27 cellular contexts compared by ENCODE assay signal in genomic region chr6:149951626-149952025, GRCh38. TPM values are rescaled to one million over a fixed set of nuclear protein-coding genes. Genes with fewer than 3 reads are reported as not detected.
A peak's percentile ranks its signal among the peaks of the same experiment; 100 is the strongest.
DNase-seq lines count a peak whose midpoint lies in the region; ATAC-seq and TF ChIP-seq lines count a peak whose summit lies in the region.
"Had no signal": no experiment of that assay in that cellular context is flagged by ENCODE, and none has a peak within 500 bp of the region (broad histone marks: within the 10 kb centered on the region; RNA-seq: fewer than 3 reads in every experiment).

No MANE protein-coding gene starts in this region.

- no peaks in the 10 kb centered on the region for H3K9me3 ChIP-seq in mucosa of descending colon
- H3K9me3 ChIP-seq: A549, Caco-2 had no signal

- no peak for ATAC-seq in mucosa of descending colon
- ATAC-seq: A549; CD8-positive, alpha-beta T cell; GM12878 had no signal

- TF ChIP-seq CTCF in coronary artery (IDR thresholded peaks at IDR 0.05), result no peak
- no peak for TF ChIP-seq CTCF in mucosa of descending colon (IDR thresholded peaks at IDR 0.05)

- no peaks in the 10 kb centered on the region for H3K36me3 ChIP-seq in mucosa of descending colon (ENCODE audit: low read depth)
- H3K36me3 ChIP-seq: BLaER1 treated with 17β-estradiol and CSF1 and Interleukin-3, amounts not matched to agents 10 nM and 100 nM had no signal

- in situ Hi-C loops in KBM-7 (cut with MboI; ENCODE audit: low pct_unique_long_range_greater_than_20kb, low sequenced_read_pairs), result no loop called here

- peak; percentile 38 for DNase-seq in activated CD8-positive, alpha-beta memory T cell treated with anti-CD3 and anti-CD28 coated beads for 24 hours
- DNase-seq in activated CD8-positive, alpha-beta memory T cell treated with anti-CD3 and anti-CD28 coated beads, Interleukin-2, amount 50 U/mL, for 48 hours, result no peak
- DNase-seq in D341Med (ENCODE audit: low spot score) (peak; percentile 12), coronary artery (ENCODE audit: low spot score) (peak; percentile 63), mesenteric fat pad (ENCODE audit: low spot score) (peak; percentile 57), KBM-7 (no peak), mucosa of descending colon (no peak)
- DNase-seq in activated CD4-positive, CD25-positive, alpha-beta regulatory T cell treated with anti-CD3 and anti-CD28 coated beads, Interleukin-2, amount 50 U/mL, for 72 hours, result no peak
- DNase-seq: AML-193; Caco-2; Calu3; CD4-positive, alpha-beta T cell; CD8-positive, alpha-beta T cell; DMS 273 treated with DMSO at 0.1 percent for 48 hours; DMS153; DMS53; DMS79; DND-41; EL; GDM1 had no signal

- intact Hi-C loops in mucosa of descending colon (cut with DNase I, micrococcal nuclease), result no loop called here

- no peaks in the 10 kb centered on the region for H3K4me1 ChIP-seq in mucosa of descending colon (ENCODE audit: low read depth)

- no peak overlapping the region for H3K27ac ChIP-seq in coronary artery
- H3K27ac ChIP-seq: 22Rv1; A549; BLaER1 treated with 17β-estradiol and CSF1 and Interleukin-3, amounts not matched to agents 10 nM and 100 nM; C4-2B had no signal

- H3K4me3 ChIP-seq in coronary artery (no peak overlapping the region), mucosa of descending colon (no peak overlapping the region)
- H3K4me3 ChIP-seq: A549; BLaER1 treated with 17β-estradiol and CSF1 and Interleukin-3, amounts not matched to agents 10 nM and 100 nM; GM12878 had no signal

RNA-seq across cellular contexts. Expression of gene ULBP2, which starts 9.8 kb away (rescaled TPM):
- total RNA-seq in mesenteric fat pad, result 0.96 TPM
- under 1 TPM in 1 of 3 donors, not detected in 2; 0.43 TPM for total RNA-seq in mucosa of descending colon
- total RNA-seq: B cell had no signal

RNA-seq across cellular contexts. Expression of gene ULBP1, which starts 12.1 kb away (rescaled TPM):
- total RNA-seq in mesenteric fat pad, result 0.19 TPM
- total RNA-seq in mucosa of descending colon, result not detected
- total RNA-seq: G401, GM12878 had no signal

RNA-seq across cellular contexts. Expression of gene RAET1G, which starts 28.7 kb away (rescaled TPM):
- total RNA-seq in mesenteric fat pad (0.51 TPM), mucosa of descending colon (under 1 TPM in 1 of 3 donors, not detected in 2; 0.41 TPM)
- total RNA-seq: B cell; Caco-2; CD4-positive, alpha-beta T cell; CD8-positive, alpha-beta T cell; G401; GM12878 had no signal

RNA-seq across cellular contexts. Expression of gene RAET1E, which starts 53.7 kb away (rescaled TPM):
- total RNA-seq in mesenteric fat pad, result 0.29 TPM
- total RNA-seq in mucosa of descending colon, result under 1 TPM in 2 of 3 donors, not detected in 1; 0.16 to 0.58 TPM
- total RNA-seq: B cell; Caco-2; Calu3; CD4-positive, alpha-beta T cell; CD8-positive, alpha-beta T cell; G401; GM12878 had no signal

Comparison
In these comparisons a context has a peak if more than half of its experiments do, and no peak if none do; other contexts are left out.
1. DNase-seq: peak in activated CD8-positive, alpha-beta memory T cell treated with anti-CD3 and anti-CD28 coated beads for 24 hours (single experiment), D341Med (single experiment), coronary artery (single experiment) and mesenteric fat pad (single experiment); none in activated CD8-positive, alpha-beta memory T cell treated with anti-CD3 and anti-CD28 coated beads, Interleukin-2, amount 50 U/mL, for 48 hours (single experiment), KBM-7 (single experiment), mucosa of descending colon (0 of 3) and activated CD4-positive, CD25-positive, alpha-beta regulatory T cell treated with anti-CD3 and anti-CD28 coated beads, Interleukin-2, amount 50 U/mL, for 72 hours (single experiment).